In genomic region chr15:76311071-76311956, GRCh38 we compare ENCODE assay signal across 8 cellular contexts. TPM values are rescaled to one million over a fixed set of nuclear protein-coding genes. Genes with fewer than 3 reads are reported as not detected.
A peak's percentile ranks its signal among the peaks of the same experiment; 100 is the strongest.
DNase-seq lines count a peak whose midpoint lies in the region; ATAC-seq and TF ChIP-seq lines count a peak whose summit lies in the region.

Gene ETFA (minus strand): TSS chr15:76311469. CDS start chr15:76311388, 81 bp downstream.

- peak within 1 kb of the TSS; percentile 92 for H3K27ac ChIP-seq in right cardiac atrium (ENCODE audit: low read length)
- H3K27ac ChIP-seq in uterus, result peak within 1 kb of the TSS; percentile 76 to 79

- H3K36me3 ChIP-seq in uterus, result no peaks in the 10 kb centered on the region

- peak; percentile 96 for ATAC-seq in GM18502 (IDR thresholded peaks at IDR 0.05; ENCODE audit: poor library complexity, unreplicated experiment)
- ATAC-seq in HG02943 (IDR thresholded peaks at IDR 0.05; ENCODE audit: low read depth, unreplicated experiment), result peak; percentile 94
- peak; percentile 99 for ATAC-seq in right cardiac atrium

- intact Hi-C loops in right cardiac atrium (cut with DNase I), result no loop called here
- intact Hi-C loops in uterus (cut with DNase I; ENCODE audit: low total_unique reads), result no loop called here

- WGBS in right cardiac atrium, result under 1% methylated on average over 60 of the region's 60 CpGs

- TF ChIP-seq CTCF in uterus (IDR thresholded peaks at IDR 0.05), result no peak

- DNase-seq in NCI-H187 (lab: John Stamatoyannopoulos, UW) (peak; percentile 66 to 89), T-helper 2 cell (peak; percentile 53 to 96 (median 80)), anterior cingulate cortex (lab: John Stamatoyannopoulos, UW) (peak; percentile 36 to 94 (median 83)), right cardiac atrium (peak; percentile 98 to 99 (median 99)), putamen (ENCODE audit: low spot score) (peak; percentile 87), uterus (peak; percentile 95)

- H3K4me3 ChIP-seq in right cardiac atrium (ENCODE audit: low read length) (peak within 1 kb of the TSS; percentile 82), uterus (peak within 1 kb of the TSS; percentile 71)

- peak; percentile 75 to 91 for TF ChIP-seq POLR2A in uterus (IDR thresholded peaks at IDR 0.05)

- H3K27me3 ChIP-seq in right cardiac atrium (ENCODE audit: control insufficient read depth, insufficient read depth) (no peaks in the 10 kb centered on the region), uterus (no peaks in the 10 kb centered on the region)

- peaks cover 2% of the 10 kb centered on the region for H3K4me1 ChIP-seq in right cardiac atrium (ENCODE audit: control insufficient read depth, insufficient read depth, low read length)
- H3K4me1 ChIP-seq in uterus, result no peaks in the 10 kb centered on the region

- H3K9me3 ChIP-seq in right cardiac atrium (ENCODE audit: control insufficient read depth, low read length), result no peaks in the 10 kb centered on the region
- H3K9me3 ChIP-seq in uterus, result no peaks in the 10 kb centered on the region

RNA-seq across cellular contexts. Expression of gene ETFA, which starts in this region (rescaled TPM):
- total RNA-seq in right cardiac atrium (100 to 1,000 TPM; 248 to 283 (median 250) TPM), uterus (100 to 1,000 TPM in 2 of 4 donors, 10 to 100 TPM in 2; 90.9 to 233 (median 99.9) TPM)
- 264 TPM for polyA plus RNA-seq in right cardiac atrium

Comparison
In these comparisons a context has a peak if more than half of its experiments do, and no peak if none do; other contexts are left out.
1. Peak in every context shown above with its lines: DNase-seq, ATAC-seq, H3K4me3 ChIP-seq and H3K27ac ChIP-seq.